Comparison of ENCODE assay signal across 1 cellular context in the genomic region with DNA sequence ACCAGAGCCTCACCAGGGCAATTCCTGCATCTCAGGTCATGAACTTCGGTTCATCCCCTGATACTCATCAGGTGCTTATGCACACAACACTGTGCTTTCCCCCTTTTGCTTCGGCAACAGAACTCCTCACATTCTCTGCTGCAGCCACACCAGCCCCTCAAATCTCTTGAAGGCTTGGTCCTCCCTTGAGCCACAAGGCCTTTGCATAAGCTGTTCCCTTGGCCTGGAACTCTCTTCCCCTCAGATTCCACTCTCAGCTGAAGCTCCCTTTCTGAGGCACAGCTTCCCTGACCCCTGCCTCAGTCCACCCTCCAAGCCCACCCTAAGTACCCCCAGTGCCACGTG.
TF ChIP-seq lines count a peak whose summit lies in the region.

No MANE protein-coding gene starts in this region.

TF ChIP-seq in endothelial cell of umbilical vein, 7 proteins besides CTCF, POLR2A, EP300 and RAD21:
- TF ChIP-seq GATA2 (IDR thresholded peaks at IDR 0.05; ENCODE audit: insufficient read depth, insufficient read length, low read depth, low read length) = no peak
- no peak for TF ChIP-seq POLR2AphosphoS5 (IDR thresholded peaks at IDR 0.05; ENCODE audit: insufficient read depth, low read depth, low read length)
- TF ChIP-seq MYC (IDR thresholded peaks at IDR 0.05; ENCODE audit: low read depth, low read length) = no peak
- TF ChIP-seq JUN (IDR thresholded peaks at IDR 0.05; ENCODE audit: borderline replicate concordance, insufficient read depth, insufficient read length, low read depth) = no peak
- TF ChIP-seq, protein P1, sequence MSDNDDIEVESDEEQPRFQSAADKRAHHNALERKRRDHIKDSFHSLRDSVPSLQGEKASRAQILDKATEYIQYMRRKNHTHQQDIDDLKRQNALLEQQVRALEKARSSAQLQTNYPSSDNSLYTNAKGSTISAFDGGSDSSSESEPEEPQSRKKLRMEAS (IDR thresholded peaks at IDR 0.05; ENCODE audit: insufficient read depth, insufficient read length) = no peak
- TF ChIP-seq FOS (IDR thresholded peaks at IDR 0.05; ENCODE audit: borderline replicate concordance, insufficient read depth, low read length) = no peak
- no peak for TF ChIP-seq EZH2 (IDR thresholded peaks at IDR 0.05; ENCODE audit: borderline replicate concordance, low read depth, low read length, severe bottlenecking)
